22 cellular contexts compared by ENCODE assay signal in genomic region chr15:80620141-80620540, GRCh38.
"Had no signal": no experiment of that assay in that cellular context is flagged by ENCODE, and none has a peak within 500 bp of the region (broad histone marks: within the 10 kb centered on the region; RNA-seq: fewer than 3 reads in every experiment).

No MANE protein-coding gene starts in this region.

- ATAC-seq: natural killer cell; stimulated activated effector memory CD8-positive, alpha-beta T cell treated with anti-CD3 and anti-CD28 coated beads, Interleukin-12 subunit alpha, Interleukin-12 subunit beta, amount 100 ng/mL, for 72 hours; stimulated activated naive B cell treated with anti-CD40 and anti-IgM and Interleukin-4, amounts not matched to agents 10 μg/mL and 1 μg/mL and 100 μg/mL, for 72 hours had no signal

- H3K27ac ChIP-seq: neural progenitor cell, pancreas, prostate gland, right lobe of liver, sigmoid colon, thoracic aorta, tibial nerve, upper lobe of left lung, vagina had no signal

- H3K9me3 ChIP-seq: pancreas, prostate gland, right lobe of liver, thyroid gland, vagina had no signal

- H3K9ac ChIP-seq: neural progenitor cell had no signal

- FAIRE-seq: pancreas, small intestine had no signal

- H3K4me3 ChIP-seq: neural progenitor cell, pancreas, prostate gland, right lobe of liver, sigmoid colon, stomach, thoracic aorta, thyroid gland, tibial nerve, upper lobe of left lung, vagina had no signal

- H3K27me3 ChIP-seq: neural progenitor cell, pancreas, right lobe of liver, sigmoid colon, stomach, thyroid gland, tibial nerve, upper lobe of left lung, vagina had no signal

- H3K36me3 ChIP-seq: neural progenitor cell, pancreas, prostate gland, right lobe of liver, sigmoid colon, stomach, thoracic aorta, thyroid gland, tibial nerve, upper lobe of left lung, vagina had no signal

- H3K4me2 ChIP-seq: neural progenitor cell had no signal

- DNase-seq: natural killer cell; occipital lobe; pancreas; right cardiac atrium; right lobe of liver; sigmoid colon; stimulated activated CD4-positive, alpha-beta T cell treated with anti-CD3 and anti-CD28 coated beads, Interleukin-15, amount 100 ng/mL, for 24 hours; stimulated activated CD4-positive, alpha-beta T cell treated with anti-CD3 and anti-CD28 coated beads, Interleukin-2, amount 100 ng/mL, for 24 hours; stimulated activated CD4-positive, alpha-beta T cell treated with anti-CD3 and anti-CD28 coated beads, Interleukin-2, amount 100 ng/mL, for 48 hours; stimulated activated CD4-positive, alpha-beta T cell treated with anti-CD3 and anti-CD28 coated beads, Interleukin-4, amount 100 ng/mL, for 24 hours; stimulated activated naive B cell treated with anti-CD40 and anti-IgM and Interleukin-4, amounts not matched to agents 10 μg/mL and 1 μg/mL and 100 μg/mL, for 72 hours; stimulated activated naive CD4-positive, alpha-beta T cell treated with Interleukin-2 at 50 U/mL for 16 hours; stomach; upper lobe of left lung had no signal

- H3K4me1 ChIP-seq: neural progenitor cell, pancreas had no signal

- H2AFZ ChIP-seq: neural progenitor cell had no signal
